8 cellular contexts compared by ENCODE assay signal in the genomic region with DNA sequence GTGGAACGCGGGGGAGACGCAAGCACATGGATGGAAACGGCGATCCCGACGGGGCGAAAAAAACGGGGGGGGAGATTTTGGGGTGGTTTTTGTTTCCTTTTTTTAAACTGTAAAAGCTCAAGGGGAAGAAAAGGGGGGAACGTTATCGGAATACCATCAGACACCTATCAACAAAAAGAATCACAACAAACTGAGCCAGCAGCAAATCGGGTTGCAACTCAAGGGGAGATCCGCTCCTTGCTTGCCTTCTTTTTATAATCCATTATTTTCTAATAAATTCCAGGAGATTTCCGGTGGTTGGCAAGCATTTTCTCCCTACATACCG. TPM values are rescaled to one million over a fixed set of nuclear protein-coding genes. Genes with fewer than 3 reads are reported as not detected.
DNase-seq lines count a peak whose midpoint lies in the region; ATAC-seq, FAIRE-seq and TF ChIP-seq lines count a peak whose summit lies in the region.

No MANE protein-coding gene starts in this region.

- no peak for ATAC-seq in activated naive CD8-positive, alpha-beta T cell treated with anti-CD3 and anti-CD28 coated beads, Interleukin-2, amount 10 ng/mL, durations not matched to agents 7 days and 5 days (ENCODE audit: low read depth)
- ATAC-seq in GM18868 (IDR thresholded peaks at IDR 0.05; ENCODE audit: unreplicated experiment) (no peak), left colon (no peak), HG02678 (IDR thresholded peaks at IDR 0.05; ENCODE audit: unreplicated experiment) (no peak)

- H3K9me3 Mint-ChIP-seq in T-helper 2 cell treated with Interferon-gamma antibody and Interleukin-4, amounts not matched to agents 5 μg/mL and 100 μg/mL, for 36 hours, result no peaks in the 10 kb centered on the region
- H3K9me3 Mint-ChIP-seq in activated naive CD8-positive, alpha-beta T cell treated with anti-CD3 and anti-CD28 coated beads, Interleukin-2, amount 10 ng/mL, durations not matched to agents 7 days and 5 days, result no peaks in the 10 kb centered on the region

- no peaks in the 10 kb centered on the region for H3K36me3 Mint-ChIP-seq in T-helper 2 cell treated with Interferon-gamma antibody and Interleukin-4, amounts not matched to agents 5 μg/mL and 100 μg/mL, for 36 hours (ENCODE audit: low read depth)
- no peaks in the 10 kb centered on the region for H3K36me3 Mint-ChIP-seq in activated naive CD8-positive, alpha-beta T cell treated with anti-CD3 and anti-CD28 coated beads, Interleukin-2, amount 10 ng/mL, durations not matched to agents 7 days and 5 days

- DNase-seq in T-helper 2 cell treated with Interferon-gamma antibody and Interleukin-4, amounts not matched to agents 5 μg/mL and 100 μg/mL, for 36 hours (ENCODE audit: low spot score), result no peak
- no peak for DNase-seq in T-helper 2 cell
- no peak for DNase-seq in activated naive CD8-positive, alpha-beta T cell treated with anti-CD3 and anti-CD28 coated beads, Interleukin-2, amount 10 ng/mL, durations not matched to agents 7 days and 5 days
- no peak for DNase-seq in kidney
- DNase-seq in substantia nigra (lab: John Stamatoyannopoulos, UW), result no peak
- no peak for DNase-seq in left colon

- H3K27ac Mint-ChIP-seq in T-helper 2 cell treated with Interferon-gamma antibody and Interleukin-4, amounts not matched to agents 5 μg/mL and 100 μg/mL, for 36 hours, result peak overlapping the region; percentile 79
- peak overlapping the region; percentile 88 for H3K27ac Mint-ChIP-seq in activated naive CD8-positive, alpha-beta T cell treated with anti-CD3 and anti-CD28 coated beads, Interleukin-2, amount 10 ng/mL, durations not matched to agents 7 days and 5 days

- peak overlapping the region; percentile 95 to 97 for H3K27ac ChIP-seq in kidney (ENCODE audit: low read depth in 2 of 2, low read length in 2 of 2)
- H3K27ac ChIP-seq in substantia nigra (ENCODE audit: low read depth, low read length, poor library complexity, severe bottlenecking), result peak overlapping the region; percentile 87

- peak overlapping the region; percentile 94 for H3K4me3 Mint-ChIP-seq in T-helper 2 cell treated with Interferon-gamma antibody and Interleukin-4, amounts not matched to agents 5 μg/mL and 100 μg/mL, for 36 hours
- peak overlapping the region; percentile 96 for H3K4me3 Mint-ChIP-seq in activated naive CD8-positive, alpha-beta T cell treated with anti-CD3 and anti-CD28 coated beads, Interleukin-2, amount 10 ng/mL, durations not matched to agents 7 days and 5 days

- peak overlapping the region; percentile 92 to 96 for H3K4me3 ChIP-seq in kidney (ENCODE audit: low read length in 2 of 2)

- no peaks in the 10 kb centered on the region for H3K4me1 ChIP-seq in kidney (ENCODE audit: control insufficient read depth in 1 of 2, insufficient read depth in 1 of 2, low read depth in 1 of 2, low read length in 2 of 2)

- peak overlapping the region; percentile 76 to 92 for H3K9ac ChIP-seq in kidney (ENCODE audit: low read length in 2 of 2)

- H3K36me3 ChIP-seq in kidney (ENCODE audit: control insufficient read depth in 1 of 2, insufficient read depth in 2 of 2, low read length in 2 of 2), result no peaks in the 10 kb centered on the region

- intact Hi-C loops in kidney (cut with DNase I), result no loop called here
- intact Hi-C loops in left colon (cut with DNase I, micrococcal nuclease), result loop anchor here (5.0 to 10.0 kb wide), 2 partner anchors 89 to 101 kb away; no protein-coding TSS in a partner anchor

- peaks cover 38% of the 10 kb centered on the region for H3K4me1 Mint-ChIP-seq in T-helper 2 cell treated with Interferon-gamma antibody and Interleukin-4, amounts not matched to agents 5 μg/mL and 100 μg/mL, for 36 hours (ENCODE audit: low read depth)
- peaks cover 37% of the 10 kb centered on the region for H3K4me1 Mint-ChIP-seq in activated naive CD8-positive, alpha-beta T cell treated with anti-CD3 and anti-CD28 coated beads, Interleukin-2, amount 10 ng/mL, durations not matched to agents 7 days and 5 days

- peaks cover 36% of the 10 kb centered on the region for H3K27me3 Mint-ChIP-seq in T-helper 2 cell treated with Interferon-gamma antibody and Interleukin-4, amounts not matched to agents 5 μg/mL and 100 μg/mL, for 36 hours (ENCODE audit: low read depth)
- peaks cover 6% of the 10 kb centered on the region for H3K27me3 Mint-ChIP-seq in activated naive CD8-positive, alpha-beta T cell treated with anti-CD3 and anti-CD28 coated beads, Interleukin-2, amount 10 ng/mL, durations not matched to agents 7 days and 5 days

- FAIRE-seq in kidney (lab: Jason Lieb, UNC), result no peak

- TF ChIP-seq CTCF in kidney (IDR thresholded peaks at IDR 0.05; ENCODE audit: borderline replicate concordance, extremely low read depth, insufficient read depth), result no peak

- POLR2A ChIA-PET in activated naive CD8-positive, alpha-beta T cell treated with anti-CD3 and anti-CD28 coated beads, Interleukin-2, amount 10 ng/mL, durations not matched to agents 7 days and 5 days (lab: Charles Lee), result interaction anchor here (0.7 to 7.0 kb wide), 14 partner anchors 11 to 598 kb away, joined by 3 to 59 read pairs (median 8); a partner anchor contains a TSS

- no peaks in the 10 kb centered on the region for H3K9me3 ChIP-seq in kidney (ENCODE audit: control insufficient read depth in 1 of 2, low read length in 2 of 2)

RNA-seq across cellular contexts. Expression of a gene that starts 0.6 kb away (rescaled TPM):
- 1 to 10 TPM; 4.6 to 4.7 TPM for total RNA-seq in activated naive CD8-positive, alpha-beta T cell treated with anti-CD3 and anti-CD28 coated beads, Interleukin-2, amount 10 ng/mL, durations not matched to agents 7 days and 5 days
- 10.4 TPM for total RNA-seq in kidney
- polyA plus RNA-seq in kidney (ENCODE audit: insufficient read depth, low read depth, low replicate concordance), result 1.4 TPM
- 10 to 100 TPM; 11.8 to 14.6 TPM for total RNA-seq in left colon
